ENCODE assay signal across 8 cellular contexts in the genomic region with DNA sequence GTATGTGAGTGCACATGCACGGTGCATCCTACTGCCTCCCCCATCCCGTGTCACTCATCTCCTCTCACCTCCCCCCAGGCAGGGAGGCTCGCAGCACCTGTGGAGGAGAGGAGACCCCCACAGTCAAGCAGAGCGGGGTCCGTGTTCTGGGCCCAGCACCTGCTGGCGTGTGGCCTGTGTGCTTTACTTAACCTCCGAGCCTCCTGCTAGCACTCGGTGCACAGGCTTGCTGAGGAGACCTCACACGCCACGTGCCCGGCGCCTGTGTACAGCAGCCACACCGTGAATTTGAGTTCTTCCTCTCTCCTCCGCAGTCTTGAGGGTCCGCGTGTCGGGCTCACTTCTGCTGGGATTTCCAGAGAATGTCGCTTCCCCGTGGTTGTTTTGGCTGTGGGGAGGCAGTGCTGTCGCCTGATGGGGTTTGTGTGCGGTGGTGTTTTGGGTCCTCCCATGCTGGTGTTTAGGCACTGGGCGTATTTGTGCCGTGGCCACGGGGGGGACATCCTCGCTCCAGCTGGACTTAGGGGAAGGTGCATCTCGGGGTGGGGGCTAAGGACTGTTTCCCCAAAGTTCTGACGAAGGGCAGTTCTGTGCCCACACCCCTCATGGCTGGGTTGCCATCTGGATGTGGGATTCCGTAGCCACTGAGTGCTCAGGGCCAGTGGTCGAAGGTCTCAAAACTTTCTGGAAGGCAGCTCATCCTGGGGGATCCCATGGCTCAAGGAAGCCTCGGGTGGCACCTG. TPM values are rescaled to one million over a fixed set of nuclear protein-coding genes. Genes with fewer than 3 reads are reported as not detected.
DNase-seq lines count a peak whose midpoint lies in the region; ATAC-seq and TF ChIP-seq lines count a peak whose summit lies in the region.

No MANE protein-coding gene starts in this region.

- no peaks in the 10 kb centered on the region for H3K9me3 Mint-ChIP-seq in activated CD4-positive, alpha-beta memory T cell treated with anti-CD3 and anti-CD28 coated beads for 36 hours

- H3K9me3 ChIP-seq in cardiac muscle cell (ENCODE audit: low read depth) (no peaks in the 10 kb centered on the region), psoas muscle (no peaks in the 10 kb centered on the region)

- POLR2A ChIA-PET in activated CD4-positive, alpha-beta memory T cell treated with anti-CD3 and anti-CD28 coated beads for 36 hours (lab: Charles Lee), result no interaction called here

- DNase-seq in activated CD4-positive, alpha-beta memory T cell treated with anti-CD3 and anti-CD28 coated beads for 36 hours, result no peak
- DNase-seq in cardiac muscle cell (ENCODE audit: low read depth in 1 of 2, low spot score in 1 of 2) (no peak), psoas muscle (no peak), mucosa of gallbladder (ENCODE audit: low spot score) (no peak), GM10266 (ENCODE audit: extremely low spot score) (no peak), globus pallidus (ENCODE audit: low spot score) (no peak)

- H3K36me3 ChIP-seq in cardiac muscle cell (no peaks in the 10 kb centered on the region), psoas muscle (ENCODE audit: insufficient read depth in 1 of 2, low read depth in 1 of 2) (no peaks in the 10 kb centered on the region)

- H3K27ac Mint-ChIP-seq in activated CD4-positive, alpha-beta memory T cell treated with anti-CD3 and anti-CD28 coated beads for 36 hours, result peak overlapping the region; percentile 80

- H3K36me3 Mint-ChIP-seq in activated CD4-positive, alpha-beta memory T cell treated with anti-CD3 and anti-CD28 coated beads for 36 hours, result no peaks in the 10 kb centered on the region

- ATAC-seq in GM18907 (IDR thresholded peaks at IDR 0.05; ENCODE audit: unreplicated experiment), result peak; percentile 14
- ATAC-seq in psoas muscle, result peak; percentile 3 to 22 (median 13)
- no peak for ATAC-seq in GM19035 (IDR thresholded peaks at IDR 0.05; ENCODE audit: unreplicated experiment)

- H3K27ac ChIP-seq in cardiac muscle cell, result peak overlapping the region; percentile 28
- H3K27ac ChIP-seq in psoas muscle, result peak overlapping the region; percentile 30

- intact Hi-C loops in activated CD4-positive, alpha-beta memory T cell treated with anti-CD3 and anti-CD28 coated beads for 36 hours (cut with micrococcal nuclease), result no loop called here
- intact Hi-C loops in psoas muscle (cut with DNase I), result no loop called here

- TF ChIP-seq CTCF in cardiac muscle cell (IDR thresholded peaks at IDR 0.05; ENCODE audit: low read depth, low read length) (no peak), psoas muscle (IDR thresholded peaks at IDR 0.05) (no peak), GM10266 (IDR thresholded peaks at IDR 0.05; ENCODE audit: control insufficient read depth, insufficient read depth, low read depth, missing control alignments) (no peak)

- peaks cover 9% of the 10 kb centered on the region for H3K4me1 Mint-ChIP-seq in activated CD4-positive, alpha-beta memory T cell treated with anti-CD3 and anti-CD28 coated beads for 36 hours (ENCODE audit: low read depth)

- H3K4me1 ChIP-seq in cardiac muscle cell (ENCODE audit: low read depth) (peaks cover 7% of the 10 kb centered on the region), psoas muscle (peaks cover 4% of the 10 kb centered on the region)

- H3K27me3 ChIP-seq in cardiac muscle cell, result no peaks in the 10 kb centered on the region
- peaks cover 0 to 7% (median 2%) of the 10 kb centered on the region in 3 donors for H3K27me3 ChIP-seq in psoas muscle (ENCODE audit: insufficient read depth in 3 of 3, low read length in 2 of 3)

- H3K4me3 ChIP-seq in cardiac muscle cell, result peak overlapping the region; percentile 38
- H3K4me3 ChIP-seq in psoas muscle, result peak overlapping the region; percentile 67

- H3K27me3 Mint-ChIP-seq in activated CD4-positive, alpha-beta memory T cell treated with anti-CD3 and anti-CD28 coated beads for 36 hours, result peaks cover 8% of the 10 kb centered on the region

- peak overlapping the region; percentile 77 for H3K4me3 Mint-ChIP-seq in activated CD4-positive, alpha-beta memory T cell treated with anti-CD3 and anti-CD28 coated beads for 36 hours

- 68 to 75% (median 69%) methylated on average over 30 of the region's 30 CpGs for WGBS in psoas muscle, 3 donors

- CTCF ChIA-PET in activated CD4-positive, alpha-beta memory T cell treated with anti-CD3 and anti-CD28 coated beads for 36 hours (lab: Charles Lee), result interaction anchor here (0.8 to 1.2 kb wide), 4 partner anchors 17 to 62 kb away, joined by 3 to 5 read pairs (median 4); a partner anchor contains a TSS

RNA-seq across cellular contexts. Expression of a gene that starts 34.8 kb away (rescaled TPM):
- under 1 TPM; 0.61 to 0.88 TPM for total RNA-seq in activated CD4-positive, alpha-beta memory T cell treated with anti-CD3 and anti-CD28 coated beads for 36 hours
- total RNA-seq in cardiac muscle cell, result 0.46 TPM in 1 of 2 replicates, not detected in the other
- polyA plus RNA-seq in cardiac muscle cell, result 0.17 and 0.97 TPM in 2 replicates
- total RNA-seq in psoas muscle, result 1 to 10 TPM; 2.0 to 5.1 (median 3.4) TPM
- polyA plus RNA-seq in psoas muscle, result 1 to 10 TPM in 2 of 3 donors, under 1 TPM in 1; 0.45 to 3.1 (median 1.3) TPM
- total RNA-seq in mucosa of gallbladder, result 17.0 TPM

RNA-seq across cellular contexts. Expression of a gene that starts 57.2 kb away (rescaled TPM):
- total RNA-seq in activated CD4-positive, alpha-beta memory T cell treated with anti-CD3 and anti-CD28 coated beads for 36 hours, result not detected
- total RNA-seq in cardiac muscle cell (0.21 and 1.2 TPM in 2 replicates), psoas muscle (under 1 TPM in 1 of 4 donors, not detected in 3; 0.10 TPM), mucosa of gallbladder (not detected)
- polyA plus RNA-seq in cardiac muscle cell (0.13 TPM in 1 of 2 replicates, not detected in the other), psoas muscle (not detected)
